ENCODE assay signal across 1 cellular context in the genomic region with DNA sequence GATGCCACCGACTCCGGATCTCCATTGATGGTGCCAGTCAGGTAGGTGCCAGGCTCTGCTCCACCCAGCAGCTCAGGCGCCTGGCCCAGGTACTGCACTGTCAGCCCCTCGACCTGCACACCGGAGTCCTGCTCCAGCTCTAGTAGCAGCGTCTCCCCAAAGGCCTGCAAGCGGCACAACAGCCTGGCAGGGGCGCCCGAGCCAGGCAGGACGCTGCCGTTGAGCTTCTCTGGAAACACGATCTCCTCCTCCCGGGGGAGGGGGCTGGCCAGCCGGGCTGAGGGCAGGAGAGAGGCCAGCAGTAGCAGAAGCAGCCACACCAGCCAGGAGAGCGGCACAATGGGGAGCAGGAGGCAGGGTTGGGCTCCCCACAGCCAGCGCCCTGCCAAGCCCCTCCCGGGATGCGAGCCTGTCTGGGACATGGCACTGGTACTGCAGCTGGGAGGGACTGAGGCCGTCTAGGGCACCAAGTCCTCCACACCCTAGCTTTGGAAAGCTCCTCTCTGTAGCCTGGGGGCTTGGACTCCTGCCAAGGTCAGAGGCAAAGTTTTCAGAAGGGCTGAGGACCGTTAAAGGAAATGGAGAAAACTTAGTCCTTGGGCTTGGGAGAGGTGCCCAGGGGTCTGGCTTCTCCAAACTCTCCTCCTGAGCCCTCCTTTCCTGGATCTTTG.
TF ChIP-seq lines count a peak whose summit lies in the region.

No MANE protein-coding gene starts in this region.

TF ChIP-seq in IMR-90, 13 proteins besides CTCF, POLR2A, EP300 and RAD21:
- TF ChIP-seq RCOR1 (IDR thresholded peaks at IDR 0.05; ENCODE audit: insufficient replicate concordance, low read length) (no peak), RFX5 (IDR thresholded peaks at IDR 0.05; ENCODE audit: low read depth, low read length) (no peak), MAZ (IDR thresholded peaks at IDR 0.05; ENCODE audit: borderline replicate concordance, low read depth, low read length) (peak; percentile 19; the same call in 1 of the 2 replicates)
- TF ChIP-seq, protein P1, sequence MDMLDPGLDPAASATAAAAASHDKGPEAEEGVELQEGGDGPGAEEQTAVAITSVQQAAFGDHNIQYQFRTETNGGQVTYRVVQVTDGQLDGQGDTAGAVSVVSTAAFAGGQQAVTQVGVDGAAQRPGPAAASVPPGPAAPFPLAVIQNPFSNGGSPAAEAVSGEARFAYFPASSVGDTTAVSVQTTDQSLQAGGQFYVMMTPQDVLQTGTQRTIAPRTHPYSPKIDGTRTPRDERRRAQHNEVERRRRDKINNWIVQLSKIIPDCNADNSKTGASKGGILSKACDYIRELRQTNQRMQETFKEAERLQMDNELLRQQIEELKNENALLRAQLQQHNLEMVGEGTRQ (IDR thresholded peaks at IDR 0.05; ENCODE audit: low read depth, low read length), result no peak
